14 cellular contexts compared by ENCODE assay signal in genomic region chr2:211534655-211535054, GRCh38.
A peak's percentile ranks its signal among the peaks of the same experiment; 100 is the strongest.
DNase-seq lines count a peak whose midpoint lies in the region; ATAC-seq and TF ChIP-seq lines count a peak whose summit lies in the region.
"Had no signal": no experiment of that assay in that cellular context is flagged by ENCODE, and none has a peak within 500 bp of the region (broad histone marks: within the 10 kb centered on the region; RNA-seq: fewer than 3 reads in every experiment).

No MANE protein-coding gene starts in this region.

- no peak overlapping the region for H3K4me3 ChIP-seq in heart right ventricle
- no peak overlapping the region for H3K4me3 ChIP-seq in thyroid gland (replicated peaks in 1 of 3)
- H3K4me3 ChIP-seq: dorsolateral prefrontal cortex, esophagus squamous epithelium, hepatocyte, suprapubic skin had no signal

- H3K4me1 ChIP-seq in heart right ventricle, result no peaks in the 10 kb centered on the region
- peaks cover 3 to 10% of the 10 kb centered on the region in 2 donors for H3K4me1 ChIP-seq in thyroid gland
- H3K4me1 ChIP-seq: esophagus squamous epithelium, suprapubic skin had no signal

- no peak for TF ChIP-seq POLR2A in thyroid gland (IDR thresholded peaks at IDR 0.05)

- 33 to 35% methylated on average over 5 of the region's 5 CpGs for WGBS in heart right ventricle, 2 donors
- 35 to 43% methylated on average over 5 of the region's 5 CpGs for WGBS in thyroid gland, 2 donors

- H3K36me3 ChIP-seq in heart right ventricle, result no peaks in the 10 kb centered on the region
- no peaks in the 10 kb centered on the region for H3K36me3 ChIP-seq in thyroid gland
- H3K36me3 ChIP-seq: esophagus squamous epithelium, suprapubic skin had no signal

- peak; percentile 55 for DNase-seq in NCI-H82 (lab: John Stamatoyannopoulos, UW)
- DNase-seq in NCI-H82 treated with DMSO at 0.1 percent for 48 hours (lab: John Stamatoyannopoulos, UW; ENCODE audit: unreplicated experiment), result no peak
- DNase-seq in NCI-H446 treated with DMSO at 0.1 percent for 48 hours (lab: John Stamatoyannopoulos, UW), result peak; percentile 83
- peak in 1 of 2 donors; percentile 34 for DNase-seq in heart right ventricle
- DNase-seq in thyroid gland, result peak; percentile 31 to 60
- no peak for DNase-seq in HCEC 1CT
- no peak for DNase-seq in MV-4-11 (lab: John Stamatoyannopoulos, UW)
- no peak for DNase-seq in NCI-H1048 (lab: John Stamatoyannopoulos, UW)
- DNase-seq: activated CD8-positive, alpha-beta T cell treated with anti-CD3 and anti-CD28 coated beads, Interleukin-2, amount 10 ng/mL, durations not matched to agents 7 days and 5 days; CD8-positive, alpha-beta memory T cell; esophagus squamous epithelium had no signal

- TF ChIP-seq CTCF in heart right ventricle (IDR thresholded peaks at IDR 0.05) (no peak), thyroid gland (IDR thresholded peaks at IDR 0.05) (no peak)

- H3K27ac ChIP-seq in heart right ventricle, result no peak overlapping the region
- H3K27ac ChIP-seq in thyroid gland, result no peak overlapping the region
- H3K27ac ChIP-seq: esophagus squamous epithelium, hepatocyte, suprapubic skin had no signal

- intact Hi-C loops in heart right ventricle (cut with DNase I), result no loop called here
- intact Hi-C loops in thyroid gland (cut with DNase I), result no loop called here

- H3K9me3 ChIP-seq in heart right ventricle (peaks cover 0 to 18% (median 6%) of the 10 kb centered on the region in 11 donors), thyroid gland (no peaks in the 10 kb centered on the region)

- H3K27me3 ChIP-seq in heart right ventricle (no peaks in the 10 kb centered on the region), thyroid gland (no peaks in the 10 kb centered on the region)
- H3K27me3 ChIP-seq: dorsolateral prefrontal cortex, esophagus squamous epithelium, hepatocyte, suprapubic skin had no signal

- ATAC-seq in heart right ventricle, result peak in 6 of 8 donors; percentile 44 to 93 (median 84)
- ATAC-seq: activated CD8-positive, alpha-beta T cell treated with anti-CD3 and anti-CD28 coated beads, Interleukin-2, amount 10 ng/mL, durations not matched to agents 7 days and 5 days had no signal

Comparison
In these comparisons a context has a peak if more than half of its experiments do, and no peak if none do; other contexts are left out.
1. DNase-seq: peak in NCI-H82 (single experiment), NCI-H446 treated with DMSO at 0.1 percent for 48 hours (single experiment) and thyroid gland (2 of 2); none in NCI-H82 treated with DMSO at 0.1 percent for 48 hours (single experiment), HCEC 1CT (single experiment), MV-4-11 (single experiment) and NCI-H1048 (single experiment).